In the genomic region with DNA sequence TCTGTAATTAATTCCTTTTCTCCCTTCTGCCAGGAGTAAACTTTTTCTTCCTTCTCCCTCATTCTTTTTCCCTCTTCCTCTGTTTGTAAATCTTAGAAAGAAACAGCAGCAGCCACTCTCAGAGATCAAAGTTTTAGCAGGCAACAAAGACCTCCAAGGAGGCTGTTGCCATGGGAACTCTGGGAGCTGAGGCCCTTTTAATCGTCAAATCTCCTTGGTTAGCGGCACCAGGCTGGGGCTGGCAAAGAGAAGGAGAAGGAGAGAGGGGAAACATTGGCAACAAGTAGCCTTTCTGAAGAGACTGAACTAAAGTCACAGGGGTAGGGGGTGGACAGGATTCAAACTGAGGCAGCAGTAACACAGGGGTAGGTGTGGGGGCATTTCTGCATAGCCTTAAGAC, we compare ENCODE assay signal across 28 cellular contexts. TPM values are rescaled to one million over a fixed set of nuclear protein-coding genes. Genes with fewer than 3 reads are reported as not detected.
DNase-seq lines count a peak whose midpoint lies in the region; ATAC-seq and TF ChIP-seq lines count a peak whose summit lies in the region.
"Had no signal": no experiment of that assay in that cellular context is flagged by ENCODE, and none has a peak within 500 bp of the region (broad histone marks: within the 10 kb centered on the region; RNA-seq: fewer than 3 reads in every experiment).

No MANE protein-coding gene starts in this region.

- no peak overlapping the region for H2BK5ac ChIP-seq in mesenchymal stem cell (ENCODE audit: low read depth, low read length, poor library complexity, severe bottlenecking)

- no peak overlapping the region; the same call in 1 of the 2 replicates for H3K4me3 ChIP-seq in HUES64 (ENCODE audit: low read length)
- no peak overlapping the region for H3K4me3 ChIP-seq in mesenchymal stem cell (ENCODE audit: insufficient read depth in 1 of 2, low read depth in 1 of 2, low read length in 2 of 2)
- H3K4me3 ChIP-seq: cardiac muscle cell, coronary artery, PC-9 had no signal

- H3K36me3 Mint-ChIP-seq in type B pancreatic cell: no peaks in the 10 kb centered on the region
- H3K36me3 Mint-ChIP-seq: CD8-positive, alpha-beta memory T cell had no signal

- no peak overlapping the region for H2BK120ac ChIP-seq in mesenchymal stem cell (ENCODE audit: low read depth, low read length)

- peaks cover 17% of the 10 kb centered on the region for H3K4me1 Mint-ChIP-seq in type B pancreatic cell (ENCODE audit: unreplicated experiment)

- H3K36me3 ChIP-seq in HUES64 (ENCODE audit: insufficient read depth, low read length): no peaks in the 10 kb centered on the region
- no peaks in the 10 kb centered on the region for H3K36me3 ChIP-seq in mesenchymal stem cell (ENCODE audit: control insufficient read depth in 1 of 2, insufficient read depth in 2 of 2, low read depth in 1 of 2, low read length in 2 of 2)
- H3K36me3 ChIP-seq: cardiac muscle cell, WERI-Rb-1 had no signal

- H3K4me3 Mint-ChIP-seq in type B pancreatic cell: peak overlapping the region; percentile 26
- H3K4me3 Mint-ChIP-seq: activated CD4-positive, alpha-beta T cell treated with anti-CD3 and anti-CD28 coated beads, Interleukin-2, amount 10 ng/mL, durations not matched to agents 7 days and 5 days; activated T-cell treated with anti-CD3 and anti-CD28 coated beads, Interleukin-2, amount 50 U/mL, for 72 hours; CD8-positive, alpha-beta memory T cell; naive thymus-derived CD8-positive, alpha-beta T cell; stimulated activated naive CD8-positive, alpha-beta T cell treated with anti-CD3 and anti-CD28 coated beads, Interleukin-15, Interleukin-2, amounts not matched to agents 100 ng/mL and 50 ng/mL, for 24 hours had no signal

- no peak for ATAC-seq in HG03025 (IDR thresholded peaks at IDR 0.05; ENCODE audit: low FRiP score, unreplicated experiment)
- ATAC-seq: activated T-cell treated with anti-CD3 and anti-CD28 coated beads, Interleukin-2, amount 50 U/mL, for 72 hours; HCT116; naive thymus-derived CD8-positive, alpha-beta T cell; sciatic nerve had no signal

- H3K4me2 ChIP-seq in mesenchymal stem cell (ENCODE audit: low read length, poor library complexity, severe bottlenecking): no peak overlapping the region
- H3K4me2 ChIP-seq: PC-9 had no signal

- no peak overlapping the region for H2BK15ac ChIP-seq in mesenchymal stem cell (ENCODE audit: low read depth, poor library complexity, severe bottlenecking)

- H4K91ac ChIP-seq in mesenchymal stem cell (ENCODE audit: low read length): no peak overlapping the region

- no peak overlapping the region for H3K4ac ChIP-seq in mesenchymal stem cell (ENCODE audit: low read depth in 1 of 2, low read length in 2 of 2)

- H3K79me1 ChIP-seq in mesenchymal stem cell (replicated peaks; ENCODE audit: low read length, poor library complexity, severe bottlenecking): no peaks in the 10 kb centered on the region

- H3K4me1 ChIP-seq in HUES64 (ENCODE audit: insufficient read depth, low read length): peaks cover 69% of the 10 kb centered on the region
- peaks cover 11% of the 10 kb centered on the region for H3K4me1 ChIP-seq in mesenchymal stem cell (ENCODE audit: control insufficient read depth, insufficient read depth, low read depth, low read length)
- H3K4me1 ChIP-seq: parathyroid adenoma had no signal

- peak overlapping the region; percentile 2 for H3K27ac Mint-ChIP-seq in type B pancreatic cell
- H3K27ac Mint-ChIP-seq: activated CD4-positive, alpha-beta T cell treated with anti-CD3 and anti-CD28 coated beads, Interleukin-2, amount 10 ng/mL, durations not matched to agents 7 days and 5 days; activated T-cell treated with anti-CD3 and anti-CD28 coated beads, Interleukin-2, amount 50 U/mL, for 72 hours; CD8-positive, alpha-beta memory T cell; stimulated activated naive CD8-positive, alpha-beta T cell treated with anti-CD3 and anti-CD28 coated beads, Interleukin-15, Interleukin-2, amounts not matched to agents 100 ng/mL and 50 ng/mL, for 24 hours had no signal

- H3K18ac ChIP-seq in mesenchymal stem cell (ENCODE audit: low read depth in 1 of 2, low read length in 2 of 2): no peak overlapping the region

- H3K14ac ChIP-seq in mesenchymal stem cell (ENCODE audit: low read length in 2 of 2): no peak overlapping the region

- H3K27me3 ChIP-seq in HUES64 (ENCODE audit: insufficient read depth, low read length) (peaks cover 39% of the 10 kb centered on the region), mesenchymal stem cell (ENCODE audit: control insufficient read depth in 1 of 2, insufficient read depth in 1 of 2, low read length in 2 of 2) (peaks cover 0 to 67% of the 10 kb centered on the region in 2 experiments)

- peaks cover 74% of the 10 kb centered on the region for H3K27me3 Mint-ChIP-seq in type B pancreatic cell

- DNase-seq in ecto neural progenitor cell (ENCODE audit: low spot score) (peak; percentile 84), mesenchymal stem cell (no peak), type B pancreatic cell (ENCODE audit: extremely low spot score, unreplicated experiment) (no peak), dedifferentiated amniotic fluid mesenchymal stem cell (ENCODE audit: extremely low spot score) (no peak), NCI-H1694 (lab: John Stamatoyannopoulos, UW) (no peak)
- DNase-seq: activated CD4-positive, alpha-beta T cell treated with anti-CD3 and anti-CD28 coated beads, Interleukin-2, amount 10 ng/mL, durations not matched to agents 7 days and 5 days; activated naive CD4-positive, alpha-beta T cell treated with Interleukin-2 at 50 U/mL for 16 hours; activated T-cell treated with anti-CD3 and anti-CD28 coated beads, Interleukin-2, amount 50 U/mL, for 72 hours; CD8-positive, alpha-beta memory T cell; GF-D8; naive thymus-derived CD8-positive, alpha-beta T cell; NCI-H1048; NCI-H2029; NCI-H510A; PC-9; SHP77; T-helper 9 cell; WERI-Rb-1 had no signal

- H3K23ac ChIP-seq in mesenchymal stem cell (ENCODE audit: low read length in 2 of 2): no peak overlapping the region

- H3K9ac ChIP-seq in HUES64 (ENCODE audit: low read depth, low read length): no peak overlapping the region; the same call in 1 of the 2 replicates
- no peak overlapping the region for H3K9ac ChIP-seq in mesenchymal stem cell (ENCODE audit: low read length)
- H3K9ac ChIP-seq: parathyroid adenoma had no signal

- no peak overlapping the region for H4K8ac ChIP-seq in mesenchymal stem cell (ENCODE audit: low read length)

- H3K9me3 ChIP-seq in HUES64 (ENCODE audit: insufficient read depth, low read depth, low read length): no peaks in the 10 kb centered on the region
- no peaks in the 10 kb centered on the region for H3K9me3 ChIP-seq in mesenchymal stem cell (ENCODE audit: control insufficient read depth, low read length)

- H2BK12ac ChIP-seq in mesenchymal stem cell (ENCODE audit: low read length in 2 of 2): no peak overlapping the region

- H3K27ac ChIP-seq in HUES64 (ENCODE audit: low read depth, low read length) (peak overlapping the region; percentile 28; the same call in 1 of the 2 replicates), mesenchymal stem cell (ENCODE audit: low read length, poor library complexity, severe bottlenecking) (no peak overlapping the region)
- H3K27ac ChIP-seq: cardiac muscle cell, coronary artery, parathyroid adenoma, PC-9, WERI-Rb-1 had no signal

- no peak for TF ChIP-seq CTCF in type B pancreatic cell (conservative IDR thresholded peaks at IDR 0.05)

- H3K9me3 Mint-ChIP-seq in type B pancreatic cell: peaks cover 4% of the 10 kb centered on the region
- H3K9me3 Mint-ChIP-seq: activated CD4-positive, alpha-beta T cell treated with anti-CD3 and anti-CD28 coated beads, Interleukin-2, amount 10 ng/mL, durations not matched to agents 7 days and 5 days; activated T-cell treated with anti-CD3 and anti-CD28 coated beads, Interleukin-2, amount 50 U/mL, for 72 hours; CD8-positive, alpha-beta memory T cell; naive thymus-derived CD8-positive, alpha-beta T cell; stimulated activated naive CD8-positive, alpha-beta T cell treated with anti-CD3 and anti-CD28 coated beads, Interleukin-15, Interleukin-2, amounts not matched to agents 100 ng/mL and 50 ng/mL, for 24 hours had no signal

- H2AFZ ChIP-seq in mesenchymal stem cell (ENCODE audit: low read depth, low read length): no peak overlapping the region
- H2AFZ ChIP-seq: parathyroid adenoma, PC-9 had no signal

- H2AK5ac ChIP-seq in mesenchymal stem cell (ENCODE audit: low read length, severe bottlenecking): peak overlapping the region; percentile 88

- 7% methylated on average over 2 of the region's 2 CpGs for WGBS in HUES64
- WGBS in mesenchymal stem cell: 68% methylated on average over 2 of the region's 2 CpGs

RNA-seq across cellular contexts. Expression of a gene that starts 25.2 kb away (rescaled TPM):
- 8.4 TPM for polyA plus RNA-seq in HUES64 (2013, experiment 1 of 2)
- 10.0 TPM for polyA plus RNA-seq in HUES64 (2013, experiment 2 of 2)
- 0.11 TPM for polyA plus RNA-seq in mesenchymal stem cell (2013, experiment 1 of 2)
- polyA plus RNA-seq in mesenchymal stem cell (2013, experiment 2 of 2): 0.04 TPM
- total RNA-seq in type B pancreatic cell (ENCODE audit: low replicate concordance): 0.24 and 48.7 TPM in 2 replicates
- total RNA-seq: lung microvascular endothelial cell, PC-9 had no signal
- polyA plus RNA-seq: CD8-positive, alpha-beta memory T cell had no signal

RNA-seq across cellular contexts. Expression of a gene that starts 38.9 kb away (rescaled TPM):
- polyA plus RNA-seq in HUES64 (2013, experiment 1 of 2): 0.15 TPM
- polyA plus RNA-seq in HUES64 (2013, experiment 2 of 2): 0.38 TPM
- not detected for polyA plus RNA-seq in mesenchymal stem cell (2013, experiment 1 of 2)
- polyA plus RNA-seq in mesenchymal stem cell (2013, experiment 2 of 2): not detected
- 0.41 TPM in 1 of 2 replicates, not detected in the other for total RNA-seq in type B pancreatic cell (ENCODE audit: low replicate concordance)
- total RNA-seq: CD8-positive, alpha-beta memory T cell; fibroblast of lung; lung microvascular endothelial cell; naive thymus-derived CD8-positive, alpha-beta T cell; PC-9 had no signal
- polyA plus RNA-seq: CD8-positive, alpha-beta memory T cell; fibroblast of lung; naive thymus-derived CD8-positive, alpha-beta T cell had no signal
